8 cellular contexts compared by ENCODE assay signal in genomic region chr2:20326163-20326780, GRCh38. TPM values are rescaled to one million over a fixed set of nuclear protein-coding genes. Genes with fewer than 3 reads are reported as not detected.
DNase-seq lines count a peak whose midpoint lies in the region; ATAC-seq, FAIRE-seq and TF ChIP-seq lines count a peak whose summit lies in the region.

No MANE protein-coding gene starts in this region.

- FAIRE-seq in RCC 7860 (lab: Jason Lieb, UNC): peak; percentile 55

- no peak overlapping the region for H3K27ac Mint-ChIP-seq in activated naive CD8-positive, alpha-beta T cell treated with anti-CD3 and anti-CD28 coated beads, Interleukin-2, amount 10 ng/mL, durations not matched to agents 7 days and 5 days

- no peaks in the 10 kb centered on the region for H3K27me3 Mint-ChIP-seq in activated naive CD8-positive, alpha-beta T cell treated with anti-CD3 and anti-CD28 coated beads, Interleukin-2, amount 10 ng/mL, durations not matched to agents 7 days and 5 days

- H3K36me3 Mint-ChIP-seq in activated naive CD8-positive, alpha-beta T cell treated with anti-CD3 and anti-CD28 coated beads, Interleukin-2, amount 10 ng/mL, durations not matched to agents 7 days and 5 days: peaks cover 42% of the 10 kb centered on the region

- H3K36me3 ChIP-seq in right atrium auricular region: peaks cover 7% of the 10 kb centered on the region

- H3K4me3 ChIP-seq in HL-60 (replicated peaks; ENCODE audit: insufficient read depth, low read length): no peak overlapping the region
- no peak overlapping the region for H3K4me3 ChIP-seq in right atrium auricular region
- no peak overlapping the region for H3K4me3 ChIP-seq in skeletal muscle cell (ENCODE audit: low read depth, low read length)

- H3K27me3 ChIP-seq in HL-60 (ENCODE audit: insufficient read depth, poor library complexity, severe bottlenecking) (no peaks in the 10 kb centered on the region), right atrium auricular region (no peaks in the 10 kb centered on the region)

- H3K4me1 ChIP-seq in right atrium auricular region: no peaks in the 10 kb centered on the region

- H3K9me3 ChIP-seq in right atrium auricular region: peaks cover 0 to 8% of the 10 kb centered on the region in 2 donors

- H3K27ac ChIP-seq in HL-60 (replicated peaks) (no peak overlapping the region), right atrium auricular region (no peak overlapping the region)

- ATAC-seq in GM18867 (IDR thresholded peaks at IDR 0.05; ENCODE audit: unreplicated experiment): peak; percentile 66
- peak; percentile 82 for ATAC-seq in activated naive CD8-positive, alpha-beta T cell treated with anti-CD3 and anti-CD28 coated beads, Interleukin-2, amount 10 ng/mL, durations not matched to agents 7 days and 5 days (ENCODE audit: low read depth)
- ATAC-seq in HG03342 (IDR thresholded peaks at IDR 0.05; ENCODE audit: unreplicated experiment): no peak

- peaks cover 41% of the 10 kb centered on the region for H3K4me1 Mint-ChIP-seq in activated naive CD8-positive, alpha-beta T cell treated with anti-CD3 and anti-CD28 coated beads, Interleukin-2, amount 10 ng/mL, durations not matched to agents 7 days and 5 days

- POLR2A ChIA-PET in activated naive CD8-positive, alpha-beta T cell treated with anti-CD3 and anti-CD28 coated beads, Interleukin-2, amount 10 ng/mL, durations not matched to agents 7 days and 5 days (lab: Charles Lee): no interaction called here

- H3K4me3 Mint-ChIP-seq in activated naive CD8-positive, alpha-beta T cell treated with anti-CD3 and anti-CD28 coated beads, Interleukin-2, amount 10 ng/mL, durations not matched to agents 7 days and 5 days: no peak overlapping the region

- DNase-seq in CD1c-positive myeloid dendritic cell (ENCODE audit: extremely low spot score): peak; percentile 48
- DNase-seq in HL-60 (ENCODE audit: low read depth in 1 of 2, low spot score in 1 of 2): peak in 1 of 2 experiments; percentile 51
- DNase-seq in RCC 7860 (ENCODE audit: low spot score): peak; percentile 29
- no peak for DNase-seq in activated naive CD8-positive, alpha-beta T cell treated with anti-CD3 and anti-CD28 coated beads, Interleukin-2, amount 10 ng/mL, durations not matched to agents 7 days and 5 days
- no peak for DNase-seq in right atrium auricular region (ENCODE audit: low spot score)
- peak; percentile 17 for DNase-seq in skeletal muscle cell (ENCODE audit: low read depth)

- H3K9me3 Mint-ChIP-seq in activated naive CD8-positive, alpha-beta T cell treated with anti-CD3 and anti-CD28 coated beads, Interleukin-2, amount 10 ng/mL, durations not matched to agents 7 days and 5 days: peaks cover 5% of the 10 kb centered on the region

- peak; percentile 42 for TF ChIP-seq CTCF in HL-60 (IDR thresholded peaks at IDR 0.05; ENCODE audit: insufficient read depth, low read length)
- peak; percentile 51 to 74 for TF ChIP-seq CTCF in right atrium auricular region (IDR thresholded peaks at IDR 0.05)

RNA-seq across cellular contexts. Expression of gene PUM2, which starts 24.4 kb away (rescaled TPM):
- 100 to 1,000 TPM; 133 to 134 TPM for total RNA-seq in activated naive CD8-positive, alpha-beta T cell treated with anti-CD3 and anti-CD28 coated beads, Interleukin-2, amount 10 ng/mL, durations not matched to agents 7 days and 5 days
- 10 to 100 TPM; 35.0 to 44.8 TPM for total RNA-seq in right atrium auricular region

Comparison
In these comparisons a context has a peak if more than half of its experiments do, and no peak if none do; other contexts are left out.
1. DNase-seq: peak in CD1c-positive myeloid dendritic cell (single experiment), RCC 7860 (single experiment) and skeletal muscle cell (single experiment); none in activated naive CD8-positive, alpha-beta T cell treated with anti-CD3 and anti-CD28 coated beads, Interleukin-2, amount 10 ng/mL, durations not matched to agents 7 days and 5 days (single experiment) and right atrium auricular region (single experiment).